ENCODE assay signal across 1 cellular context in the genomic region with DNA sequence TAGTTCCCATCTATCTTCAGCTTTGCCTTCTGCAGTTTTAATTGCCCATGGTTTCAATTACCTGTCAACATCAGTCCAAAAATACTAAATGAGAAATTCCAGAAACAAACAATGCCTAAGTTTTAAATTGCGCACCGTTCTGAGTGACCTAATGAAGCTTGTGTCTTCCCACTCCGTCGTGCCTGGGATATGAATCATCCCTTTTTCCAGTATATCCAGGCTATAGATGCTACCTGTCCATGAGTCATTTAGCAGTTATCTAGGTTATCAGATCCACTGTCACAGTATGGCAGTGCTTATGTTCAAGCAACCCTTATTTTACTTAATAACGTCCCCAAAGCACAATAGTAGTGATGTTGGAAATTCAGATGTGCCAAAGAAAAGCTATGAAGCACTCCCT.
TF ChIP-seq lines count a peak whose summit lies in the region.

No MANE protein-coding gene starts in this region.

TF ChIP-seq in H1, 55 proteins besides CTCF, POLR2A, EP300 and RAD21:
- TF ChIP-seq GTF2F1 (IDR thresholded peaks at IDR 0.05; ENCODE audit: borderline replicate concordance, low read depth, low read length), result no peak
- no peak for TF ChIP-seq TBP (IDR thresholded peaks at IDR 0.05; ENCODE audit: low read depth, low read length)
- TF ChIP-seq SP2 (IDR thresholded peaks at IDR 0.05; ENCODE audit: low read length), result no peak
- no peak for TF ChIP-seq FOSL1 (IDR thresholded peaks at IDR 0.05; ENCODE audit: insufficient read depth, low read depth, low read length)
- TF ChIP-seq BRCA1 (IDR thresholded peaks at IDR 0.05; ENCODE audit: low read depth, low read length), result no peak
- no peak for TF ChIP-seq MAFK (IDR thresholded peaks at IDR 0.05; ENCODE audit: low read depth, low read length)
- no peak for TF ChIP-seq JUND (IDR thresholded peaks at IDR 0.05; ENCODE audit: low read length)
- TF ChIP-seq TEAD4 (IDR thresholded peaks at IDR 0.05; ENCODE audit: low read depth, low read length), result no peak
- no peak for TF ChIP-seq CBX5 (IDR thresholded peaks at IDR 0.05; ENCODE audit: low read depth, low read length)
- TF ChIP-seq CEBPB (IDR thresholded peaks at IDR 0.05; ENCODE audit: low read depth, low read length), result no peak
- no peak for TF ChIP-seq SRF (IDR thresholded peaks at IDR 0.05; ENCODE audit: low read depth, low read length)
- no peak for TF ChIP-seq ATF2 (IDR thresholded peaks at IDR 0.05; ENCODE audit: low read length)
- TF ChIP-seq HDAC6 (IDR thresholded peaks at IDR 0.05; ENCODE audit: low read depth, low read length), result no peak
- TF ChIP-seq TCF12 (IDR thresholded peaks at IDR 0.05; ENCODE audit: low read depth, low read length), result no peak
- TF ChIP-seq, protein P1, sequence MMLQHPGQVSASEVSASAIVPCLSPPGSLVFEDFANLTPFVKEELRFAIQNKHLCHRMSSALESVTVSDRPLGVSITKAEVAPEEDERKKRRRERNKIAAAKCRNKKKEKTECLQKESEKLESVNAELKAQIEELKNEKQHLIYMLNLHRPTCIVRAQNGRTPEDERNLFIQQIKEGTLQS (IDR thresholded peaks at IDR 0.05; ENCODE audit: insufficient read depth, low read depth, low read length), result no peak
- no peak for TF ChIP-seq PHF8 (conservative IDR thresholded peaks at IDR 0.05; ENCODE audit: low read depth, low read length)
- TF ChIP-seq NANOG (IDR thresholded peaks at IDR 0.05; ENCODE audit: insufficient read depth, low read depth, low read length, poor library complexity, severe bottlenecking), result no peak
- no peak for TF ChIP-seq SP1 (IDR thresholded peaks at IDR 0.05; ENCODE audit: low read depth, low read length)
- no peak for TF ChIP-seq SIN3A (conservative IDR thresholded peaks at IDR 0.05 in 1 of 2, IDR thresholded peaks at IDR 0.05 in 1 of 2; ENCODE audit: low read depth in 1 of 2, low read length in 2 of 2)
- TF ChIP-seq POLR2AphosphoS5 (IDR thresholded peaks at IDR 0.05; ENCODE audit: low read depth, low read length), result no peak
